In genomic region chr19:11639602-11640471, GRCh38 we compare ENCODE assay signal across 8 cellular contexts. TPM values are rescaled to one million over a fixed set of nuclear protein-coding genes. Genes with fewer than 3 reads are reported as not detected.
DNase-seq lines count a peak whose midpoint lies in the region; ATAC-seq, FAIRE-seq and TF ChIP-seq lines count a peak whose summit lies in the region.

No MANE protein-coding gene starts in this region.

- TF ChIP-seq CTCF in HFF-Myc (IDR thresholded peaks at IDR 0.05; ENCODE audit: low read depth, low read length, missing control alignments) (no peak), pancreas (IDR thresholded peaks at IDR 0.05) (no peak), tibial artery (IDR thresholded peaks at IDR 0.05) (no peak)

- peaks cover 26% of the 10 kb centered on the region for H3K27me3 Mint-ChIP-seq in activated naive CD8-positive, alpha-beta T cell treated with anti-CD3 and anti-CD28 coated beads for 36 hours

- no peaks in the 10 kb centered on the region for H3K36me3 Mint-ChIP-seq in activated naive CD8-positive, alpha-beta T cell treated with anti-CD3 and anti-CD28 coated beads for 36 hours

- H3K4me1 ChIP-seq in pancreas (no peaks in the 10 kb centered on the region), tibial artery (peaks cover 0 to 14% (median 5%) of the 10 kb centered on the region in 4 donors)

- ATAC-seq in Right ventricle myocardium superior (ENCODE audit: poor library complexity) (peak; percentile 100), pancreas (peak; percentile 99 to 100 (median 100))

- peaks cover 3% of the 10 kb centered on the region for H3K4me1 Mint-ChIP-seq in activated naive CD8-positive, alpha-beta T cell treated with anti-CD3 and anti-CD28 coated beads for 36 hours

- no peaks in the 10 kb centered on the region for H3K9me3 ChIP-seq in pancreas
- no peaks in the 10 kb centered on the region for H3K9me3 ChIP-seq in tibial artery

- H3K4me3 ChIP-seq in HFF-Myc (replicated peaks; ENCODE audit: low read depth, low read length) (peak overlapping the region; percentile 85), pancreas (peak overlapping the region; percentile 46 to 82 (median 56)), tibial artery (peak overlapping the region; percentile 62 to 85)

- intact Hi-C loops in Right ventricle myocardium superior (cut with DNase I) (no loop called here), pancreas (cut with DNase I) (no loop called here), tibial artery (cut with DNase I; ENCODE audit: low total_unique reads) (no loop called here)

- peak; percentile 99 for DNase-seq in G401 (ENCODE audit: low spot score)
- peak; percentile 84 for DNase-seq in HFF-Myc (ENCODE audit: extremely low read depth, low read depth)
- DNase-seq in NAMALWA (ENCODE audit: low spot score): peak; percentile 94
- DNase-seq in SKM-1 treated with dmso at 0.1 percent for 144 hours (lab: John Stamatoyannopoulos, UW; ENCODE audit: unreplicated experiment): peak; percentile 95
- DNase-seq in activated naive CD8-positive, alpha-beta T cell treated with anti-CD3 and anti-CD28 coated beads for 36 hours: peak; percentile 93
- DNase-seq in Right ventricle myocardium superior: peak; percentile 97
- DNase-seq in pancreas: peak; percentile 93 to 98 (median 97)
- peak; percentile 96 to 98 for DNase-seq in tibial artery

- H3K27ac ChIP-seq in pancreas (peak overlapping the region in 3 of 4 donors; percentile 38 to 60 (median 58)), tibial artery (peak overlapping the region in 1 of 2 donors; percentile 14)

- FAIRE-seq in pancreas (lab: Jason Lieb, UNC): no peak

- 0 to 2% methylated on average over 53 to 55 of the region's 55 CpGs for WGBS in pancreas, 2 donors

- peak overlapping the region; percentile 81 for H3K4me3 Mint-ChIP-seq in activated naive CD8-positive, alpha-beta T cell treated with anti-CD3 and anti-CD28 coated beads for 36 hours

- H3K9me3 Mint-ChIP-seq in activated naive CD8-positive, alpha-beta T cell treated with anti-CD3 and anti-CD28 coated beads for 36 hours: no peaks in the 10 kb centered on the region

- H3K27ac Mint-ChIP-seq in activated naive CD8-positive, alpha-beta T cell treated with anti-CD3 and anti-CD28 coated beads for 36 hours: no peak overlapping the region

- H3K36me3 ChIP-seq in pancreas (no peaks in the 10 kb centered on the region), tibial artery (no peaks in the 10 kb centered on the region)

- no peaks in the 10 kb centered on the region for H3K27me3 ChIP-seq in pancreas
- no peaks in the 10 kb centered on the region for H3K27me3 ChIP-seq in tibial artery

- in situ Hi-C loops in G401 (cut with HindIII; ENCODE audit: low sequenced_read_pairs): no loop called here

RNA-seq across cellular contexts. Expression of gene ZNF627, which starts 42.6 kb away (rescaled TPM):
- 28.9 and 35.6 TPM in 2 replicates for total RNA-seq in G401 (2014; rRNA removed; shearing (Covaris generic))
- total RNA-seq in activated naive CD8-positive, alpha-beta T cell treated with anti-CD3 and anti-CD28 coated beads for 36 hours: 1 to 10 TPM; 4.7 to 5.5 TPM
- total RNA-seq in Right ventricle myocardium superior: 4.2 TPM
- 1 to 10 TPM; 4.4 to 8.5 (median 6.0) TPM for total RNA-seq in pancreas
- 1 to 10 TPM; 4.6 to 6.4 TPM for polyA plus RNA-seq in pancreas
